ENCODE assay signal across 8 cellular contexts in genomic region chr1:13699510-13699909, GRCh38. TPM values are rescaled to one million over a fixed set of nuclear protein-coding genes. Genes with fewer than 3 reads are reported as not detected.
A peak's percentile ranks its signal among the peaks of the same experiment; 100 is the strongest.
DNase-seq lines count a peak whose midpoint lies in the region; FAIRE-seq and TF ChIP-seq lines count a peak whose summit lies in the region.

No MANE protein-coding gene starts in this region.

- H3K9me3 ChIP-seq in SK-N-SH: no peaks in the 10 kb centered on the region
- H3K9me3 ChIP-seq in effector memory CD4-positive, alpha-beta T cell (ENCODE audit: control insufficient read depth, low read length): no peaks in the 10 kb centered on the region
- no peaks in the 10 kb centered on the region for H3K9me3 ChIP-seq in mucosa of stomach (ENCODE audit: control insufficient read depth, low read length)

- DNase-seq in GM12865 (ENCODE audit: low read depth): peak; percentile 48
- DNase-seq in SK-N-SH: no peak
- no peak for DNase-seq in effector memory CD4-positive, alpha-beta T cell
- DNase-seq in urothelium cell line (ENCODE audit: low spot score): peak; percentile 29
- DNase-seq in CD1c-positive myeloid dendritic cell (ENCODE audit: extremely low spot score): no peak
- DNase-seq in posterior vena cava (ENCODE audit: low spot score): no peak
- DNase-seq in HuH-7.5 (ENCODE audit: low spot score): no peak

- H2AFZ ChIP-seq in SK-N-SH (ENCODE audit: low read depth): peak overlapping the region; percentile 89

- H3K36me3 ChIP-seq in SK-N-SH (replicated peaks in 1 of 2; ENCODE audit: control insufficient read depth in 1 of 2, insufficient read depth in 2 of 2, low read length in 1 of 2) (no peaks in the 10 kb centered on the region), mucosa of stomach (ENCODE audit: control insufficient read depth, insufficient read depth, low read length) (no peaks in the 10 kb centered on the region)
- no peaks in the 10 kb centered on the region for H3K36me3 ChIP-seq in effector memory CD4-positive, alpha-beta T cell (ENCODE audit: control insufficient read depth, insufficient read depth, low read length)

- 73% methylated on average over 13 of the region's 16 CpGs for WGBS in SK-N-SH (ENCODE audit: low lambda C conversion rate)

- H3K4me3 ChIP-seq in GM12865 (ENCODE audit: low read depth, low read length) (peak overlapping the region; percentile 96), SK-N-SH (ENCODE audit: low read depth in 2 of 2, low read length in 1 of 2) (peak overlapping the region; percentile 72 to 77), mucosa of stomach (ENCODE audit: low read length) (no peak overlapping the region)
- peak overlapping the region; percentile 82 for H3K4me3 ChIP-seq in effector memory CD4-positive, alpha-beta T cell (ENCODE audit: insufficient read depth, low read depth, low read length, poor library complexity, severe bottlenecking)

- TF ChIP-seq RAD21 in SK-N-SH (IDR thresholded peaks at IDR 0.05; ENCODE audit: low read length): no peak

- H3K27me3 ChIP-seq in SK-N-SH (ENCODE audit: insufficient read depth): peaks cover 5% of the 10 kb centered on the region; the same call in 1 of the 2 replicates
- no peaks in the 10 kb centered on the region for H3K27me3 ChIP-seq in effector memory CD4-positive, alpha-beta T cell (replicated peaks; ENCODE audit: control insufficient read depth, insufficient read depth, low read length, poor library complexity, severe bottlenecking)
- peaks cover 4% of the 10 kb centered on the region for H3K27me3 ChIP-seq in mucosa of stomach (ENCODE audit: control insufficient read depth, insufficient read depth, low read length)

- peak overlapping the region in 1 of 2 experiments; percentile 29; a peak in 1 of 4 replicates for H3K27ac ChIP-seq in SK-N-SH (ENCODE audit: low read depth in 2 of 2, low read length in 1 of 2)
- H3K27ac ChIP-seq in effector memory CD4-positive, alpha-beta T cell (ENCODE audit: insufficient read depth, low read length, poor library complexity, severe bottlenecking): peak overlapping the region; percentile 94

- peaks cover 0 to 8% of the 10 kb centered on the region in 2 experiments; a peak in 1 of 4 replicates for H3K4me1 ChIP-seq in SK-N-SH (ENCODE audit: control insufficient read depth in 1 of 2, insufficient read depth in 2 of 2, low read depth in 1 of 2, low read length in 1 of 2)
- peaks cover 26% of the 10 kb centered on the region for H3K4me1 ChIP-seq in effector memory CD4-positive, alpha-beta T cell (ENCODE audit: control insufficient read depth, insufficient read depth, low read length, poor library complexity, severe bottlenecking)
- H3K4me1 ChIP-seq in mucosa of stomach (ENCODE audit: control insufficient read depth, insufficient read depth, low read length): peaks cover 5% of the 10 kb centered on the region

- CTCF ChIA-PET in SK-N-SH (lab: Yijun Ruan, JAX): no interaction called here

- no peaks in the 10 kb centered on the region for H3K9me2 ChIP-seq in SK-N-SH

- no peaks in the 10 kb centered on the region for H4K20me1 ChIP-seq in SK-N-SH (ENCODE audit: insufficient read depth)

- TF ChIP-seq CTCF in GM12865 (IDR thresholded peaks at IDR 0.05; ENCODE audit: insufficient read depth, low read depth, low read length, missing control alignments) (no peak), SK-N-SH (IDR thresholded peaks at IDR 0.05) (no peak)

- peaks cover 13% of the 10 kb centered on the region for H3F3A ChIP-seq in SK-N-SH (replicated peaks; ENCODE audit: insufficient read depth)

- H3K79me2 ChIP-seq in SK-N-SH (ENCODE audit: insufficient read depth): peaks cover 1% of the 10 kb centered on the region; the same call in 1 of the 2 replicates

- H3K4me2 ChIP-seq in SK-N-SH: peak overlapping the region; percentile 81

- intact Hi-C loops in posterior vena cava (cut with DNase I): no loop called here

- no peak for TF ChIP-seq EP300 in SK-N-SH (IDR thresholded peaks at IDR 0.05; ENCODE audit: borderline replicate concordance in 1 of 2, low read depth in 1 of 2, low read length in 1 of 2)

- H3K9ac ChIP-seq in SK-N-SH: peak overlapping the region; percentile 69
- peak overlapping the region; percentile 78 for H3K9ac ChIP-seq in mucosa of stomach (ENCODE audit: low read length)

- no peak for FAIRE-seq in urothelium cell line (lab: Jason Lieb, UNC)

- POLR2A ChIA-PET in SK-N-SH (lab: Yijun Ruan, JAX): no interaction called here

TF ChIP-seq in SK-N-SH, 30 proteins besides CTCF, POLR2A, EP300 and RAD21:
- TF ChIP-seq USF1 (IDR thresholded peaks at IDR 0.05; ENCODE audit: borderline replicate concordance, low read depth) (no peak), IRF3 (IDR thresholded peaks at IDR 0.05; ENCODE audit: low read depth, low read length) (no peak), NRF1 (IDR thresholded peaks at IDR 0.05; ENCODE audit: low read depth, low read length) (no peak), MAX (IDR thresholded peaks at IDR 0.05; ENCODE audit: low read depth) (no peak), SMC3 (IDR thresholded peaks at IDR 0.05; ENCODE audit: low read depth, low read length) (no peak), ZBTB33 (IDR thresholded peaks at IDR 0.05; ENCODE audit: borderline replicate concordance, low read depth) (no peak), RFX5 (IDR thresholded peaks at IDR 0.05; ENCODE audit: low read length) (no peak), GATA2 (CRISPR knock-in tag; IDR thresholded peaks at IDR 0.05) (no peak), EZH2phosphoT487 (IDR thresholded peaks at IDR 0.05; ENCODE audit: borderline replicate concordance, low read depth) (no peak)

RNA-seq across cellular contexts. Expression of gene PRDM2, which starts 0.5 kb away (rescaled TPM):
- 7.2 and 7.4 TPM in 2 replicates for polyA plus RNA-seq in SK-N-SH (2012; rRNA removed)
- polyA plus RNA-seq in SK-N-SH (2012; cell fraction: cytosol; rRNA removed): 6.5 and 6.7 TPM in 2 replicates
- 27.2 and 29.4 TPM in 2 replicates for polyA plus RNA-seq in SK-N-SH (2012; cell fraction: nucleus; rRNA removed)
- total RNA-seq in posterior vena cava: 10 to 100 TPM; 41.7 to 46.3 TPM

Comparison
In these comparisons a context has a peak if more than half of its experiments do, and no peak if none do; other contexts are left out.
1. DNase-seq: peak in GM12865 (single experiment) and urothelium cell line (single experiment); none in SK-N-SH (single experiment), effector memory CD4-positive, alpha-beta T cell (0 of 3), CD1c-positive myeloid dendritic cell (single experiment), posterior vena cava (single experiment) and HuH-7.5 (single experiment).